ENCODE assay signal across 1 cellular context in genomic region chr11:66617148-66617814, GRCh38.
TF ChIP-seq lines count a peak whose summit lies in the region.

No MANE protein-coding gene starts in this region.

TF ChIP-seq in K562, 482 proteins besides CTCF, POLR2A, EP300 and RAD21:
- 0 out of 2 replicates have a peak, but pooled peaks have one; percentile 45 for TF ChIP-seq ETS1 (conservative IDR thresholded peaks at IDR 0.05; ENCODE audit: control insufficient read depth, low read depth, low read length)
- peak; percentile 70 for TF ChIP-seq RBM22 (IDR thresholded peaks at IDR 0.05; ENCODE audit: low read depth, low read length, poor library complexity, severe bottlenecking)
- TF ChIP-seq, protein P1, sequence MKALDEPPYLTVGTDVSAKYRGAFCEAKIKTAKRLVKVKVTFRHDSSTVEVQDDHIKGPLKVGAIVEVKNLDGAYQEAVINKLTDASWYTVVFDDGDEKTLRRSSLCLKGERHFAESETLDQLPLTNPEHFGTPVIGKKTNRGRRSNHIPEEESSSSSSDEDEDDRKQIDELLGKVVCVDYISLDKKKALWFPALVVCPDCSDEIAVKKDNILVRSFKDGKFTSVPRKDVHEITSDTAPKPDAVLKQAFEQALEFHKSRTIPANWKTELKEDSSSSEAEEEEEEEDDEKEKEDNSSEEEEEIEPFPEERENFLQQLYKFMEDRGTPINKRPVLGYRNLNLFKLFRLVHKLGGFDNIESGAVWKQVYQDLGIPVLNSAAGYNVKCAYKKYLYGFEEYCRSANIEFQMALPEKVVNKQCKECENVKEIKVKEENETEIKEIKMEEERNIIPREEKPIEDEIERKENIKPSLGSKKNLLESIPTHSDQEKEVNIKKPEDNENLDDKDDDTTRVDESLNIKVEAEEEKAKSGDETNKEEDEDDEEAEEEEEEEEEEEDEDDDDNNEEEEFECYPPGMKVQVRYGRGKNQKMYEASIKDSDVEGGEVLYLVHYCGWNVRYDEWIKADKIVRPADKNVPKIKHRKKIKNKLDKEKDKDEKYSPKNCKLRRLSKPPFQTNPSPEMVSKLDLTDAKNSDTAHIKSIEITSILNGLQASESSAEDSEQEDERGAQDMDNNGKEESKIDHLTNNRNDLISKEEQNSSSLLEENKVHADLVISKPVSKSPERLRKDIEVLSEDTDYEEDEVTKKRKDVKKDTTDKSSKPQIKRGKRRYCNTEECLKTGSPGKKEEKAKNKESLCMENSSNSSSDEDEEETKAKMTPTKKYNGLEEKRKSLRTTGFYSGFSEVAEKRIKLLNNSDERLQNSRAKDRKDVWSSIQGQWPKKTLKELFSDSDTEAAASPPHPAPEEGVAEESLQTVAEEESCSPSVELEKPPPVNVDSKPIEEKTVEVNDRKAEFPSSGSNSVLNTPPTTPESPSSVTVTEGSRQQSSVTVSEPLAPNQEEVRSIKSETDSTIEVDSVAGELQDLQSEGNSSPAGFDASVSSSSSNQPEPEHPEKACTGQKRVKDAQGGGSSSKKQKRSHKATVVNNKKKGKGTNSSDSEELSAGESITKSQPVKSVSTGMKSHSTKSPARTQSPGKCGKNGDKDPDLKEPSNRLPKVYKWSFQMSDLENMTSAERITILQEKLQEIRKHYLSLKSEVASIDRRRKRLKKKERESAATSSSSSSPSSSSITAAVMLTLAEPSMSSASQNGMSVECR (CRISPR knock-in tag; IDR thresholded peaks at IDR 0.05): peak; percentile 72; the same call in 1 of the 2 replicates
- TF ChIP-seq GABPB1 (CRISPR knock-in tag; IDR thresholded peaks at IDR 0.05): peak; percentile 19; the same call in 1 of the 2 replicates
- 0 out of 6 replicates have a peak, but pooled peaks of 2 of the 3 experiments have one; percentile 9 to 28 for TF ChIP-seq ZBTB11 (CRISPR knock-in tag; IDR thresholded peaks at IDR 0.05)
- TF ChIP-seq ATF1 (CRISPR knock-in tag; IDR thresholded peaks at IDR 0.05): no peak
- TF ChIP-seq ATF1 (tag; IDR thresholded peaks at IDR 0.05): peak; percentile 47; the same call in 1 of the 2 replicates
- TF ChIP-seq ZNF197 (CRISPR knock-in tag; IDR thresholded peaks at IDR 0.05; ENCODE audit: low read depth): 0 out of 2 replicates have a peak, but pooled peaks have one; percentile 3
- 0 out of 2 replicates have a peak, but pooled peaks have one; percentile 34 for TF ChIP-seq POLR2AphosphoS5 (IDR thresholded peaks at IDR 0.05; ENCODE audit: control insufficient read depth, insufficient read depth, low read depth, low read length)
- no peak for TF ChIP-seq GATAD2A (IDR thresholded peaks at IDR 0.05)
- TF ChIP-seq CBX1 (IDR thresholded peaks at IDR 0.05; ENCODE audit: low read depth): 0 out of 2 replicates have a peak, but pooled peaks have one; percentile 2
- TF ChIP-seq ZNF644 (tag; IDR thresholded peaks at IDR 0.05; ENCODE audit: low read depth): peak; percentile 53
- TF ChIP-seq ZNF232 (CRISPR knock-in tag; IDR thresholded peaks at IDR 0.05): no peak
- peak; percentile 89 for TF ChIP-seq SAP30 (IDR thresholded peaks at IDR 0.05; ENCODE audit: borderline replicate concordance, insufficient read depth, low read depth, low read length, poor library complexity, severe bottlenecking)
- 0 out of 2 replicates have a peak, but pooled peaks have one; percentile 3 for TF ChIP-seq TCF3 (CRISPR knock-in tag; IDR thresholded peaks at IDR 0.05)
- peak; percentile 27 for TF ChIP-seq ARHGAP35 (IDR thresholded peaks at IDR 0.05; ENCODE audit: partially characterized antibody)
- no peak for TF ChIP-seq NFXL1 (CRISPR knock-in tag; IDR thresholded peaks at IDR 0.05)
- TF ChIP-seq SIN3A (IDR thresholded peaks at IDR 0.05; ENCODE audit: borderline replicate concordance in 2 of 2, control insufficient read depth in 1 of 2, low read depth in 2 of 2, low read length in 2 of 2): no peak; a peak in 1 of 4 replicates
- peak; percentile 75 for TF ChIP-seq SPI1 (IDR thresholded peaks at IDR 0.05; ENCODE audit: borderline replicate concordance, low read depth, low read length)
- TF ChIP-seq KAT7 (CRISPR knock-in tag; IDR thresholded peaks at IDR 0.05; ENCODE audit: borderline replicate concordance): peak; percentile 59; the same call in 1 of the 2 replicates
- peak in 1 of 2 experiments; percentile 22; a peak in 1 of 4 replicates for TF ChIP-seq MLX (CRISPR knock-in tag; conservative IDR thresholded peaks at IDR 0.05)
- TF ChIP-seq, protein P2, sequence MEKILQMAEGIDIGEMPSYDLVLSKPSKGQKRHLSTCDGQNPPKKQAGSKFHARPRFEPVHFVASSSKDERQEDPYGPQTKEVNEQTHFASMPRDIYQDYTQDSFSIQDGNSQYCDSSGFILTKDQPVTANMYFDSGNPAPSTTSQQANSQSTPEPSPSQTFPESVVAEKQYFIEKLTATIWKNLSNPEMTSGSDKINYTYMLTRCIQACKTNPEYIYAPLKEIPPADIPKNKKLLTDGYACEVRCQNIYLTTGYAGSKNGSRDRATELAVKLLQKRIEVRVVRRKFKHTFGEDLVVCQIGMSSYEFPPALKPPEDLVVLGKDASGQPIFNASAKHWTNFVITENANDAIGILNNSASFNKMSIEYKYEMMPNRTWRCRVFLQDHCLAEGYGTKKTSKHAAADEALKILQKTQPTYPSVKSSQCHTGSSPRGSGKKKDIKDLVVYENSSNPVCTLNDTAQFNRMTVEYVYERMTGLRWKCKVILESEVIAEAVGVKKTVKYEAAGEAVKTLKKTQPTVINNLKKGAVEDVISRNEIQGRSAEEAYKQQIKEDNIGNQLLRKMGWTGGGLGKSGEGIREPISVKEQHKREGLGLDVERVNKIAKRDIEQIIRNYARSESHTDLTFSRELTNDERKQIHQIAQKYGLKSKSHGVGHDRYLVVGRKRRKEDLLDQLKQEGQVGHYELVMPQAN (IDR thresholded peaks at IDR 0.05; ENCODE audit: borderline replicate concordance): peak; percentile 8; the same call in 1 of the 2 replicates
- TF ChIP-seq FOSL1 (tag; conservative IDR thresholded peaks at IDR 0.05): 0 out of 2 replicates have a peak, but pooled peaks have one; percentile 3
- no peak for TF ChIP-seq ZNF445 (CRISPR knock-in tag; IDR thresholded peaks at IDR 0.05; ENCODE audit: low read depth)
- no peak for TF ChIP-seq NR1H2 (CRISPR knock-in tag; IDR thresholded peaks at IDR 0.05)
- TF ChIP-seq, protein P3, sequence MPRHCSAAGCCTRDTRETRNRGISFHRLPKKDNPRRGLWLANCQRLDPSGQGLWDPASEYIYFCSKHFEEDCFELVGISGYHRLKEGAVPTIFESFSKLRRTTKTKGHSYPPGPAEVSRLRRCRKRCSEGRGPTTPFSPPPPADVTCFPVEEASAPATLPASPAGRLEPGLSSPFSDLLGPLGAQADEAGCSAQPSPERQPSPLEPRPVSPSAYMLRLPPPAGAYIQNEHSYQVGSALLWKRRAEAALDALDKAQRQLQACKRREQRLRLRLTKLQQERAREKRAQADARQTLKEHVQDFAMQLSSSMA (CRISPR knock-in tag; IDR thresholded peaks at IDR 0.05): no peak
- TF ChIP-seq, protein P4, sequence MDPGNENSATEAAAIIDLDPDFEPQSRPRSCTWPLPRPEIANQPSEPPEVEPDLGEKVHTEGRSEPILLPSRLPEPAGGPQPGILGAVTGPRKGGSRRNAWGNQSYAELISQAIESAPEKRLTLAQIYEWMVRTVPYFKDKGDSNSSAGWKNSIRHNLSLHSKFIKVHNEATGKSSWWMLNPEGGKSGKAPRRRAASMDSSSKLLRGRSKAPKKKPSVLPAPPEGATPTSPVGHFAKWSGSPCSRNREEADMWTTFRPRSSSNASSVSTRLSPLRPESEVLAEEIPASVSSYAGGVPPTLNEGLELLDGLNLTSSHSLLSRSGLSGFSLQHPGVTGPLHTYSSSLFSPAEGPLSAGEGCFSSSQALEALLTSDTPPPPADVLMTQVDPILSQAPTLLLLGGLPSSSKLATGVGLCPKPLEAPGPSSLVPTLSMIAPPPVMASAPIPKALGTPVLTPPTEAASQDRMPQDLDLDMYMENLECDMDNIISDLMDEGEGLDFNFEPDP (CRISPR knock-in tag; IDR thresholded peaks at IDR 0.05): no peak; the same call in 1 of the 2 replicates
- TF ChIP-seq CTBP1 (IDR thresholded peaks at IDR 0.05; ENCODE audit: borderline replicate concordance): no peak
- no peak for TF ChIP-seq NR2C2 (CRISPR knock-in tag; IDR thresholded peaks at IDR 0.05)
- peak; percentile 5; the same call in 1 of the 2 replicates for TF ChIP-seq NR2C2 (tag; IDR thresholded peaks at IDR 0.05)
- TF ChIP-seq LARP7 (IDR thresholded peaks at IDR 0.05): peak; percentile 54; the same call in 1 of the 2 replicates
- TF ChIP-seq GABPA (tag; conservative IDR thresholded peaks at IDR 0.05; ENCODE audit: low read depth): peak; percentile 49
- TF ChIP-seq LCOR (CRISPR knock-in tag; IDR thresholded peaks at IDR 0.05): 0 out of 2 replicates have a peak, but pooled peaks have one; percentile 39
- TF ChIP-seq CHD1 (IDR thresholded peaks at IDR 0.05; ENCODE audit: low read length): peak; percentile 69
- no peak for TF ChIP-seq SIRT6 (IDR thresholded peaks at IDR 0.05; ENCODE audit: low read depth, low read length)
